8 cellular contexts compared by ENCODE assay signal in the genomic region with DNA sequence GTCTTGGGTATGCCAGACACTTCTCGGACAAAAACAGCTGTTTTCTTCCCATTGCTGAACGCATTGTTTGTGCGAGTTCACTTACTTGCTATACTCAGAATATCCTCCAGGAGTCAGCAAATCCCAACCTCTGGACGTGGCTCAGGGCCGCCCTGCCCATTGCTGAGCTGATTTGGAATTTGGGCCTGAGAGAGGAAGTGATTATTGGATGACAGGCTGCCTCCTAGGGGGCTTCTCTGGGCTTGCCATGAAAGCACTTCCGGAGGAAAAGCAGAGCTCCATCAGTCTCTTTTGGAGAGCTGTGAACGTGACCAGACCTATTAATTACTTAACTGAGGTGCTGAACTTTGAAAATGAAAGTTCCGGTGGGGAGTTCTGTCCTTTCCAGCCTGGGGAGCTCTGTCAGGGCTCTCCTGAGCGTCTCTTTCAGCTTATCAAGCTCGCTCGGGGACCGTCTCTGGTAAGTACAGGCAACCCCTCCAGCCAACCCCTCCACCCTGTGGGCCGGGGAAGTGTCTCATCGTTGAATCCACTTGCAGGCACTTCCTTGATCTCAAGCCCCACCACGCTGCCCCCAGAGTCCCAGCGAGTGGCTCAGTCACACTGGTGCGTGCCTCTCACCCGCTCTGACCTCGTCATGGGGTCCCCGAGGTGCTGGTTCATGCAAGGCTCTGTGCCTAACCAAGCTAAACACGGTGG.
DNase-seq lines count a peak whose midpoint lies in the region; ATAC-seq lines count a peak whose summit lies in the region.

No MANE protein-coding gene starts in this region.

- DNase-seq in GM03348 (ENCODE audit: low spot score) (peak; percentile 91), NCI-H146 (lab: John Stamatoyannopoulos, UW) (peak; percentile 65), T-helper 17 cell (peak in 2 of 3 donors; percentile 21 to 36), anterior cingulate cortex (lab: John Stamatoyannopoulos, UW) (peak in 45 of 58 donors; percentile 1 to 59 (median 12)), hepatic stellate cell (ENCODE audit: low spot score) (peak; percentile 85), skeletal muscle cell (ENCODE audit: low read depth) (peak; percentile 55)

- H3K4me3 ChIP-seq in skeletal muscle cell (ENCODE audit: low read depth, low read length): peak overlapping the region; percentile 4

- peaks cover 32% of the 10 kb centered on the region for H3K27me3 Mint-ChIP-seq in T-helper 17 cell

- H3K4me3 Mint-ChIP-seq in T-helper 17 cell: peak overlapping the region; percentile 65

- H3K27ac Mint-ChIP-seq in T-helper 17 cell: no peak overlapping the region

- peaks cover 2% of the 10 kb centered on the region for H3K36me3 Mint-ChIP-seq in T-helper 17 cell (ENCODE audit: low read depth)

- ATAC-seq in HG02623 (IDR thresholded peaks at IDR 0.05; ENCODE audit: unreplicated experiment): peak; percentile 61
- peak; percentile 84 for ATAC-seq in T-helper 17 cell
- ATAC-seq in HG03520 (IDR thresholded peaks at IDR 0.05; ENCODE audit: unreplicated experiment): no peak

- H3K9me3 ChIP-seq in T-helper 17 cell (ENCODE audit: control insufficient read depth, low read length, poor library complexity, severe bottlenecking): no peaks in the 10 kb centered on the region

- peaks cover 3% of the 10 kb centered on the region for H3K4me1 Mint-ChIP-seq in T-helper 17 cell

Comparison
In these comparisons a context has a peak if more than half of its experiments do, and no peak if none do; other contexts are left out.
1. DNase-seq: peak in every context shown above with its lines; median percentile 91 in GM03348; 85 in hepatic stellate cell; 65 in NCI-H146; 55 in skeletal muscle cell; 28 in T-helper 17 cell; 12 in anterior cingulate cortex.